Comparison of ENCODE assay signal across 26 cellular contexts in the genomic region with DNA sequence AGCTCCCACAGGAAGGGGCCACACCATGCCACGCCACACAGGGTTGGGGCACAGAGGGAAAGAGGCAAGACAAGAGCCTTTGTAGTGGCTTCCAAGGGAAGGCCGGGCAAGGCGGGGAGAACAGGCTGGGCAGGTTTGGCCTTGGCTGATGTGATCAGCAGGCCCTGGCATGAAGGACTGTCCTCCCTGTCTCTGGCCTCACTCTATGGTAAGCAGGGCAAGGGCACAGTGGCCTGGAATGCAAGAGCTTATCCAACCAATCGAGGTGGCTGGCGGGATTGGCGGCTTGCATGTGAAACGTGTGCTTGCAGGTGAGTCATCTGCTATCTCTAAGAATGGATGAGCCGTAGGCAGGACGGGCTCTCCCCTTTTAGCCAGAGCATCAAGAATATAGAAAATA. TPM values are rescaled to one million over a fixed set of nuclear protein-coding genes. Genes with fewer than 3 reads are reported as not detected.
A peak's percentile ranks its signal among the peaks of the same experiment; 100 is the strongest.
DNase-seq lines count a peak whose midpoint lies in the region; ATAC-seq and TF ChIP-seq lines count a peak whose summit lies in the region.
"Had no signal": no experiment of that assay in that cellular context is flagged by ENCODE, and none has a peak within 500 bp of the region (broad histone marks: within the 10 kb centered on the region; RNA-seq: fewer than 3 reads in every experiment).

No MANE protein-coding gene starts in this region.

- H3K9me3 Mint-ChIP-seq in osteocyte (ENCODE audit: unreplicated experiment) = peaks cover 4% of the 10 kb centered on the region

- H3F3A ChIP-seq in PC-3 (ENCODE audit: low read length, unreplicated experiment) = no peaks in the 10 kb centered on the region

- H3K4me1 ChIP-seq in PC-3 (ENCODE audit: insufficient read depth, low read length) (no peaks in the 10 kb centered on the region), prostate gland (replicated peaks) (no peaks in the 10 kb centered on the region)
- H3K4me1 ChIP-seq: BLaER1, gastroesophageal sphincter, right atrium auricular region, SJCRH30, uterus had no signal

- H3K36me3 ChIP-seq in PC-3 (ENCODE audit: low read depth, low read length) = no peaks in the 10 kb centered on the region
- no peaks in the 10 kb centered on the region for H3K36me3 ChIP-seq in prostate gland
- H3K36me3 ChIP-seq: BLaER1, gastroesophageal sphincter, right atrium auricular region, SJCRH30, uterus had no signal

- no peaks in the 10 kb centered on the region for H3K4me1 Mint-ChIP-seq in osteocyte (ENCODE audit: unreplicated experiment)

- H3K27me3 Mint-ChIP-seq in osteocyte (ENCODE audit: unreplicated experiment) = peaks cover 5% of the 10 kb centered on the region
- H3K27me3 Mint-ChIP-seq: activated naive CD8-positive, alpha-beta T cell treated with anti-CD3 and anti-CD28 coated beads for 36 hours had no signal

- no peak overlapping the region for H3K9ac ChIP-seq in PC-3 (ENCODE audit: low read length)
- H3K9ac ChIP-seq: BLaER1 had no signal

- DNase-seq in ELF-1 (ENCODE audit: low read depth, low spot score) (peak; percentile 29), PC-3 (peak; percentile 28), epithelial cell of esophagus (ENCODE audit: low read depth) (peak; percentile 97), prostate gland (ENCODE audit: low spot score) (peak; percentile 91), osteocyte (ENCODE audit: extremely low spot score, unreplicated experiment) (no peak), SIG-M5 (lab: John Stamatoyannopoulos, UW) (no peak), glomerular visceral epithelial cell (ENCODE audit: extremely low spot score) (no peak), omental fat pad (ENCODE audit: low spot score) (no peak)
- DNase-seq: ACHN; activated CD4-positive, alpha-beta T cell treated with anti-CD3 and anti-CD28 coated beads for 48 hours; activated naive CD8-positive, alpha-beta T cell treated with anti-CD3 and anti-CD28 coated beads for 36 hours; activated T-cell treated with anti-CD3 and anti-CD28 coated beads, Interleukin-2, amount 50 U/mL, for 72 hours; GOT3; IMR-90; naive B cell; NCI-H1436; NCI-H69; OCI-M1; SJCRH30; stimulated activated CD8-positive, alpha-beta memory T cell treated with anti-CD3 and anti-CD28 coated beads, Interleukin-4, amount 100 ng/mL, for 48 hours; T-helper 1 cell; uterus had no signal

- CTCF ChIA-PET in PC-3 (lab: Charles Lee) = no interaction called here

- intact Hi-C loops in PC-3 (cut with micrococcal nuclease) = no loop called here
- intact Hi-C loops in prostate gland (cut with DNase I) = loop anchor here (10.0 kb wide), 1 partner anchor 612 kb away; the partner anchor contains the start of gene CTDP1

- no peaks in the 10 kb centered on the region for H3K9me2 ChIP-seq in PC-3 (replicated peaks; ENCODE audit: low read length)

- H3K4me3 ChIP-seq in PC-3 (ENCODE audit: low read length) = no peak overlapping the region
- H3K4me3 ChIP-seq in epithelial cell of esophagus (ENCODE audit: low read length) = no peak overlapping the region
- H3K4me3 ChIP-seq in prostate gland = no peak overlapping the region
- H3K4me3 ChIP-seq: BLaER1, gastroesophageal sphincter, right atrium auricular region, SJCRH30, uterus had no signal

- no peak overlapping the region for H3K4me2 ChIP-seq in PC-3 (ENCODE audit: low read length)
- H3K4me2 ChIP-seq: BLaER1 had no signal

- H3K27me3 ChIP-seq in PC-3 (ENCODE audit: low read length) = 0 out of 2 replicates have a peak, but pooled peaks cover 8% of the 10 kb centered on the region
- H3K27me3 ChIP-seq in prostate gland (replicated peaks; ENCODE audit: insufficient read depth) = no peaks in the 10 kb centered on the region
- H3K27me3 ChIP-seq: BLaER1, gastroesophageal sphincter, right atrium auricular region, SJCRH30, uterus had no signal

- H3K79me2 ChIP-seq in PC-3 (ENCODE audit: low read length) = no peaks in the 10 kb centered on the region

- POLR2A ChIA-PET in PC-3 (lab: Charles Lee; ENCODE audit: unreplicated experiment) = no interaction called here

- H3K27ac ChIP-seq in PC-3 (ENCODE audit: low read length) = no peak overlapping the region
- H3K27ac ChIP-seq in prostate gland = peak overlapping the region; percentile 7 to 58
- H3K27ac ChIP-seq: BLaER1, gastroesophageal sphincter, right atrium auricular region, SJCRH30, uterus had no signal

- no peak overlapping the region for H3K4me3 Mint-ChIP-seq in osteocyte (ENCODE audit: unreplicated experiment)
- H3K4me3 Mint-ChIP-seq: activated naive CD8-positive, alpha-beta T cell treated with anti-CD3 and anti-CD28 coated beads for 36 hours; activated T-cell treated with anti-CD3 and anti-CD28 coated beads, Interleukin-2, amount 50 U/mL, for 72 hours; memory B cell; naive B cell had no signal

- ATAC-seq in PC-3 (peak; percentile 51), omental fat pad (ENCODE audit: low FRiP score) (no peak)
- ATAC-seq: activated T-cell treated with anti-CD3 and anti-CD28 coated beads, Interleukin-2, amount 50 U/mL, for 72 hours; gastroesophageal sphincter had no signal

- H3K27ac Mint-ChIP-seq in osteocyte (ENCODE audit: unreplicated experiment) = no peak overlapping the region
- H3K27ac Mint-ChIP-seq: activated naive CD8-positive, alpha-beta T cell treated with anti-CD3 and anti-CD28 coated beads for 36 hours; activated T-cell treated with anti-CD3 and anti-CD28 coated beads, Interleukin-2, amount 50 U/mL, for 72 hours; memory B cell; naive B cell had no signal

- no TSS peak for BruUV-seq in PC-3 (replicated peaks; lab: Mats Ljungman, UMichigan)

- no peak for TF ChIP-seq CTCF in PC-3 (conservative IDR thresholded peaks at IDR 0.05; ENCODE audit: low read depth, low read length)
- TF ChIP-seq CTCF in epithelial cell of esophagus (IDR thresholded peaks at IDR 0.05; ENCODE audit: insufficient read depth, low read depth, low read length, missing control alignments) = no peak
- no peak for TF ChIP-seq CTCF in prostate gland (IDR thresholded peaks at IDR 0.05)
- no peak for TF ChIP-seq CTCF in osteocyte (IDR thresholded peaks at IDR 0.05)
- no peak for TF ChIP-seq CTCF in omental fat pad (IDR thresholded peaks at IDR 0.05)

- no peaks in the 10 kb centered on the region for H3K36me3 Mint-ChIP-seq in osteocyte (ENCODE audit: unreplicated experiment)

- H4K20me1 ChIP-seq in PC-3 (ENCODE audit: low read length) = no peaks in the 10 kb centered on the region
- H4K20me1 ChIP-seq: BLaER1 had no signal

- no peak overlapping the region for H2AFZ ChIP-seq in PC-3 (ENCODE audit: low read length)

- no peaks in the 10 kb centered on the region for H3K9me3 ChIP-seq in PC-3 (ENCODE audit: low read length)
- H3K9me3 ChIP-seq in prostate gland = no peaks in the 10 kb centered on the region
- H3K9me3 ChIP-seq: gastroesophageal sphincter, SJCRH30, uterus had no signal

- 47% methylated on average over 9 of the region's 9 CpGs for WGBS in prostate gland

- TF ChIP-seq POLR2A in prostate gland (IDR thresholded peaks at IDR 0.05) = peak; percentile 31

RNA-seq across cellular contexts. Expression of gene ATP9B, which starts 6.4 kb away (rescaled TPM):
- 15.6 and 16.0 TPM in 2 replicates for total RNA-seq in PC-3 (2014; rRNA removed)
- total RNA-seq in prostate gland = 10 to 100 TPM; 33.8 to 55.6 TPM
- 27.3 and 27.4 TPM in 2 replicates for total RNA-seq in osteocyte
- total RNA-seq in omental fat pad = 10 to 100 TPM; 28.8 to 47.3 (median 39.8) TPM

Comparison
In these comparisons a context has a peak if more than half of its experiments do, and no peak if none do; other contexts are left out.
1. DNase-seq: peak in ELF-1 (single experiment), PC-3 (single experiment), epithelial cell of esophagus (single experiment) and prostate gland (single experiment); none in osteocyte (single experiment), SIG-M5 (single experiment), glomerular visceral epithelial cell (single experiment) and omental fat pad (single experiment).